In the genomic region with DNA sequence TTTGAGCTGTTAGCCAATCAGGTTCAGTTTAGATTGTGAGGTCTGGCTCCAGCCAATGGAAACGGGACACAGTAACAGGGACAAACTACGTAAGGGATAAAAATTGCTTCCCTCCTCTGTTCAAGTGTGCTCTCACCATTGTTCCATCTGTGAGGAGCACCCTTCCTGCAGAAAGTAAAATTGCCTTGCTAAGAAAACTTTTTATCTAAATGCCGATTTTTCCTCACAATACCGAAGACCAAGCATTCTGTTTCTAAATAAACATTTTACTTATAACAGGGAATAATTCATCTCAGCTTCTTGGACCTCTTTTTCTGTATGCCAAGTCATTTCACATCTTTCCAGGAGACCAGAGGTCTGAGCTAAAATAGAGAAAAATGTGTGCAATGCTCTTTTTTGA, we compare ENCODE assay signal across 2 cellular contexts.
TF ChIP-seq lines count a peak whose summit lies in the region.

No MANE protein-coding gene starts in this region.

TF ChIP-seq in HCT116, 20 proteins besides CTCF, POLR2A, EP300 and RAD21:
- TF ChIP-seq, protein P1, sequence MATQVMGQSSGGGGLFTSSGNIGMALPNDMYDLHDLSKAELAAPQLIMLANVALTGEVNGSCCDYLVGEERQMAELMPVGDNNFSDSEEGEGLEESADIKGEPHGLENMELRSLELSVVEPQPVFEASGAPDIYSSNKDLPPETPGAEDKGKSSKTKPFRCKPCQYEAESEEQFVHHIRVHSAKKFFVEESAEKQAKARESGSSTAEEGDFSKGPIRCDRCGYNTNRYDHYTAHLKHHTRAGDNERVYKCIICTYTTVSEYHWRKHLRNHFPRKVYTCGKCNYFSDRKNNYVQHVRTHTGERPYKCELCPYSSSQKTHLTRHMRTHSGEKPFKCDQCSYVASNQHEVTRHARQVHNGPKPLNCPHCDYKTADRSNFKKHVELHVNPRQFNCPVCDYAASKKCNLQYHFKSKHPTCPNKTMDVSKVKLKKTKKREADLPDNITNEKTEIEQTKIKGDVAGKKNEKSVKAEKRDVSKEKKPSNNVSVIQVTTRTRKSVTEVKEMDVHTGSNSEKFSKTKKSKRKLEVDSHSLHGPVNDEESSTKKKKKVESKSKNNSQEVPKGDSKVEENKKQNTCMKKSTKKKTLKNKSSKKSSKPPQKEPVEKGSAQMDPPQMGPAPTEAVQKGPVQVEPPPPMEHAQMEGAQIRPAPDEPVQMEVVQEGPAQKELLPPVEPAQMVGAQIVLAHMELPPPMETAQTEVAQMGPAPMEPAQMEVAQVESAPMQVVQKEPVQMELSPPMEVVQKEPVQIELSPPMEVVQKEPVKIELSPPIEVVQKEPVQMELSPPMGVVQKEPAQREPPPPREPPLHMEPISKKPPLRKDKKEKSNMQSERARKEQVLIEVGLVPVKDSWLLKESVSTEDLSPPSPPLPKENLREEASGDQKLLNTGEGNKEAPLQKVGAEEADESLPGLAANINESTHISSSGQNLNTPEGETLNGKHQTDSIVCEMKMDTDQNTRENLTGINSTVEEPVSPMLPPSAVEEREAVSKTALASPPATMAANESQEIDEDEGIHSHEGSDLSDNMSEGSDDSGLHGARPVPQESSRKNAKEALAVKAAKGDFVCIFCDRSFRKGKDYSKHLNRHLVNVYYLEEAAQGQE (IDR thresholded peaks at IDR 0.05; ENCODE audit: low read depth): no peak
- TF ChIP-seq CBX3 (IDR thresholded peaks at IDR 0.05; ENCODE audit: low read depth): peak; percentile 61; the same call in 1 of the 2 replicates
TF ChIP-seq in HCT116: peak in this region for 1.

TF ChIP-seq in H1, 55 proteins besides CTCF, POLR2A, EP300 and RAD21:
- TF ChIP-seq CTBP2 (IDR thresholded peaks at IDR 0.05; ENCODE audit: borderline replicate concordance, insufficient read depth, insufficient read length, low read length): no peak
- no peak for TF ChIP-seq KDM1A (IDR thresholded peaks at IDR 0.05; ENCODE audit: borderline replicate concordance, low read length)
- no peak for TF ChIP-seq POLR2AphosphoS5 (IDR thresholded peaks at IDR 0.05; ENCODE audit: low read depth, low read length)
- no peak for TF ChIP-seq HDAC6 (IDR thresholded peaks at IDR 0.05; ENCODE audit: low read depth, low read length)
- TF ChIP-seq TAF1 (IDR thresholded peaks at IDR 0.05; ENCODE audit: low read depth, low read length): no peak
- no peak for TF ChIP-seq SIN3A (conservative IDR thresholded peaks at IDR 0.05 in 1 of 2, IDR thresholded peaks at IDR 0.05 in 1 of 2; ENCODE audit: low read depth in 1 of 2, low read length in 2 of 2)
- TF ChIP-seq CREB1 (IDR thresholded peaks at IDR 0.05): no peak
- no peak for TF ChIP-seq POU5F1 (IDR thresholded peaks at IDR 0.05; ENCODE audit: low read depth, low read length)
